In genomic region chr10:21260060-21260792, GRCh38 we compare ENCODE assay signal across 21 cellular contexts.
A peak's percentile ranks its signal among the peaks of the same experiment; 100 is the strongest.
DNase-seq lines count a peak whose midpoint lies in the region; ATAC-seq and TF ChIP-seq lines count a peak whose summit lies in the region.
"Had no signal": no experiment of that assay in that cellular context is flagged by ENCODE, and none has a peak within 500 bp of the region (broad histone marks: within the 10 kb centered on the region; RNA-seq: fewer than 3 reads in every experiment).

No MANE protein-coding gene starts in this region.

- H3K4me1 ChIP-seq in breast epithelium (peaks cover 0 to 3% of the 10 kb centered on the region in 2 donors), gastroesophageal sphincter (no peaks in the 10 kb centered on the region), neural progenitor cell (peaks cover 33% of the 10 kb centered on the region)
- no peaks in the 10 kb centered on the region for H3K4me1 ChIP-seq in effector memory CD4-positive, alpha-beta T cell (ENCODE audit: control insufficient read depth, insufficient read depth, low read length, poor library complexity, severe bottlenecking)

- no peak overlapping the region for H3K4me2 ChIP-seq in neural progenitor cell

- POLR2A ChIA-PET in MCF 10A (lab: Yijun Ruan, JAX), result no interaction called here

- ATAC-seq in gastroesophageal sphincter (peak; percentile 43), HG02981 (IDR thresholded peaks at IDR 0.05; ENCODE audit: unreplicated experiment) (no peak), GM19463 (IDR thresholded peaks at IDR 0.05; ENCODE audit: unreplicated experiment) (no peak)
- ATAC-seq: PC-3 had no signal

- intact Hi-C loops in breast epithelium (cut with DNase I; ENCODE audit: low total_unique reads), result loop anchor here (10.0 kb wide), 1 partner anchor 1655 kb away; no protein-coding TSS in a partner anchor
- intact Hi-C loops in MCF 10A (cut with micrococcal nuclease), result no loop called here

- no peak for TF ChIP-seq POLR2A in breast epithelium (IDR thresholded peaks at IDR 0.05)
- TF ChIP-seq POLR2A in gastroesophageal sphincter (IDR thresholded peaks at IDR 0.05), result no peak

- H3K4me3 Mint-ChIP-seq in MCF 10A (ENCODE audit: unreplicated experiment) (no peak overlapping the region), neural progenitor cell (peak overlapping the region; percentile 1)
- H3K4me3 Mint-ChIP-seq: activated naive CD4-positive, alpha-beta T cell treated with anti-CD3 and anti-CD28 coated beads, Interleukin-2, amount 50 U/mL, for 24 hours; memory B cell; neural crest cell had no signal

- no peak overlapping the region for H3K27ac Mint-ChIP-seq in MCF 10A (ENCODE audit: low read depth, unreplicated experiment)
- H3K27ac Mint-ChIP-seq in neural progenitor cell, result peak overlapping the region; percentile 99
- H3K27ac Mint-ChIP-seq: activated naive CD4-positive, alpha-beta T cell treated with anti-CD3 and anti-CD28 coated beads, Interleukin-2, amount 50 U/mL, for 24 hours; memory B cell had no signal

- no TSS peak for BruUV-seq in MCF 10A (replicated peaks; lab: Mats Ljungman, UMichigan)

- H3K36me3 ChIP-seq in breast epithelium (no peaks in the 10 kb centered on the region), gastroesophageal sphincter (no peaks in the 10 kb centered on the region), neural progenitor cell (no peaks in the 10 kb centered on the region)
- H3K36me3 ChIP-seq in effector memory CD4-positive, alpha-beta T cell (ENCODE audit: control insufficient read depth, insufficient read depth, low read length), result no peaks in the 10 kb centered on the region
- H3K36me3 ChIP-seq: tibial artery had no signal

- H3K36me3 Mint-ChIP-seq in MCF 10A (ENCODE audit: insufficient read depth, unreplicated experiment) (no peaks in the 10 kb centered on the region), neural progenitor cell (peaks cover 9% of the 10 kb centered on the region)
- H3K36me3 Mint-ChIP-seq: activated naive CD4-positive, alpha-beta T cell treated with anti-CD3 and anti-CD28 coated beads, Interleukin-2, amount 50 U/mL, for 24 hours; memory B cell had no signal

- no peaks in the 10 kb centered on the region for H3K9me3 Mint-ChIP-seq in MCF 10A (ENCODE audit: unreplicated experiment)
- H3K9me3 Mint-ChIP-seq in neural progenitor cell, result peaks cover 3% of the 10 kb centered on the region
- H3K9me3 Mint-ChIP-seq: activated naive CD4-positive, alpha-beta T cell treated with anti-CD3 and anti-CD28 coated beads, Interleukin-2, amount 50 U/mL, for 24 hours; memory B cell; neural crest cell had no signal

- no peaks in the 10 kb centered on the region for H3K27me3 ChIP-seq in breast epithelium
- H3K27me3 ChIP-seq in gastroesophageal sphincter, result no peaks in the 10 kb centered on the region
- no peaks in the 10 kb centered on the region for H3K27me3 ChIP-seq in neural progenitor cell
- H3K27me3 ChIP-seq in effector memory CD4-positive, alpha-beta T cell (replicated peaks; ENCODE audit: control insufficient read depth, insufficient read depth, low read length, poor library complexity, severe bottlenecking), result peaks cover 3% of the 10 kb centered on the region
- H3K27me3 ChIP-seq: tibial artery had no signal

- no peaks in the 10 kb centered on the region for H4K20me1 ChIP-seq in neural progenitor cell (ENCODE audit: low read depth)

- H2AFZ ChIP-seq in neural progenitor cell (replicated peaks), result peak overlapping the region; percentile 61

- peak overlapping the region; percentile 3 to 58 for H3K27ac ChIP-seq in breast epithelium
- H3K27ac ChIP-seq in gastroesophageal sphincter, result no peak overlapping the region
- H3K27ac ChIP-seq in neural progenitor cell, result no peak overlapping the region
- H3K27ac ChIP-seq in effector memory CD4-positive, alpha-beta T cell (ENCODE audit: insufficient read depth, low read length, poor library complexity, severe bottlenecking), result no peak overlapping the region
- H3K27ac ChIP-seq: 22Rv1, SK-N-MC, tibial artery had no signal

- H3K4me1 Mint-ChIP-seq in MCF 10A (ENCODE audit: insufficient read depth, unreplicated experiment) (peaks cover 13% of the 10 kb centered on the region), neural progenitor cell (peaks cover 37% of the 10 kb centered on the region)
- H3K4me1 Mint-ChIP-seq: activated naive CD4-positive, alpha-beta T cell treated with anti-CD3 and anti-CD28 coated beads, Interleukin-2, amount 50 U/mL, for 24 hours; memory B cell had no signal

- H3K4me3 ChIP-seq in breast epithelium, result peak overlapping the region in 2 of 3 donors; percentile 11 to 28
- no peak overlapping the region for H3K4me3 ChIP-seq in gastroesophageal sphincter
- H3K4me3 ChIP-seq in neural progenitor cell, result no peak overlapping the region
- H3K4me3 ChIP-seq in effector memory CD4-positive, alpha-beta T cell (ENCODE audit: insufficient read depth, low read depth, low read length, poor library complexity, severe bottlenecking), result no peak overlapping the region
- H3K4me3 ChIP-seq: SK-N-MC, tibial artery had no signal

- H3K27me3 Mint-ChIP-seq in MCF 10A (ENCODE audit: insufficient read depth, unreplicated experiment) (no peaks in the 10 kb centered on the region), neural progenitor cell (ENCODE audit: insufficient read depth, low read depth) (peaks cover 2% of the 10 kb centered on the region)
- H3K27me3 Mint-ChIP-seq: memory B cell had no signal

- CTCF ChIA-PET in MCF 10A (lab: Yijun Ruan, JAX), result interaction anchor here (0.9 to 2.5 kb wide), 2 partner anchors 10 kb away, joined by 4 to 6 read pairs; no protein-coding TSS in a partner anchor

- H3F3A ChIP-seq in neural progenitor cell (ENCODE audit: low read depth), result peaks cover 20% of the 10 kb centered on the region

- TF ChIP-seq CTCF in breast epithelium (IDR thresholded peaks at IDR 0.05), result no peak
- TF ChIP-seq CTCF in MCF 10A (IDR thresholded peaks at IDR 0.05; ENCODE audit: unreplicated experiment), result no peak
- no peak for TF ChIP-seq CTCF in gastroesophageal sphincter (IDR thresholded peaks at IDR 0.05)
- no peak for TF ChIP-seq CTCF in neural progenitor cell (IDR thresholded peaks at IDR 0.05)

- H3K9ac ChIP-seq in neural progenitor cell, result no peak overlapping the region

- WGBS in gastroesophageal sphincter (ENCODE audit: low coverage in 1 of 2), 2 donors, result 62 to 88% methylated on average over 2 to 9 of the region's 9 CpGs

- DNase-seq in breast epithelium (ENCODE audit: low spot score in 2 of 2), result no peak
- no peak for DNase-seq in MCF 10A (ENCODE audit: unreplicated experiment)
- DNase-seq in neural progenitor cell (ENCODE audit: low spot score), result no peak
- DNase-seq in effector memory CD4-positive, alpha-beta T cell, result no peak
- DNase-seq in NCI-H226, result no peak
- DNase-seq: activated CD4-positive, alpha-beta T cell treated with anti-CD3 and anti-CD28 coated beads, Interleukin-2, amount 50 U/mL, for 1 hour; cerebellar nuclear complex; DMS 273 treated with DMSO at 0.1 percent for 48 hours; MM.1S; NCI-H1930; NCI-H524 treated with DMSO at 0.1 percent for 48 hours; PC-3 had no signal

- peaks cover 31% of the 10 kb centered on the region for H3K79me2 ChIP-seq in neural progenitor cell (ENCODE audit: low read depth)

- no peaks in the 10 kb centered on the region for H3K9me3 ChIP-seq in breast epithelium
- H3K9me3 ChIP-seq in gastroesophageal sphincter, result no peaks in the 10 kb centered on the region
- H3K9me3 ChIP-seq in neural progenitor cell (ENCODE audit: low read depth), result no peaks in the 10 kb centered on the region
- H3K9me3 ChIP-seq in effector memory CD4-positive, alpha-beta T cell (ENCODE audit: control insufficient read depth, low read length), result no peaks in the 10 kb centered on the region
- H3K9me3 ChIP-seq: tibial artery had no signal

- TF ChIP-seq EP300 in gastroesophageal sphincter (IDR thresholded peaks at IDR 0.05), result no peak

Comparison
In these comparisons a context has a peak if more than half of its experiments do, and no peak if none do; other contexts are left out.
1. H3K27ac ChIP-seq: peak in breast epithelium (2 of 2); none in gastroesophageal sphincter (0 of 4), neural progenitor cell (single experiment) and effector memory CD4-positive, alpha-beta T cell (single experiment).
2. H3K4me3 ChIP-seq: peak in breast epithelium (2 of 3); none in gastroesophageal sphincter (0 of 2), neural progenitor cell (single experiment) and effector memory CD4-positive, alpha-beta T cell (single experiment).